ENCODE assay signal across 23 cellular contexts in the genomic region with DNA sequence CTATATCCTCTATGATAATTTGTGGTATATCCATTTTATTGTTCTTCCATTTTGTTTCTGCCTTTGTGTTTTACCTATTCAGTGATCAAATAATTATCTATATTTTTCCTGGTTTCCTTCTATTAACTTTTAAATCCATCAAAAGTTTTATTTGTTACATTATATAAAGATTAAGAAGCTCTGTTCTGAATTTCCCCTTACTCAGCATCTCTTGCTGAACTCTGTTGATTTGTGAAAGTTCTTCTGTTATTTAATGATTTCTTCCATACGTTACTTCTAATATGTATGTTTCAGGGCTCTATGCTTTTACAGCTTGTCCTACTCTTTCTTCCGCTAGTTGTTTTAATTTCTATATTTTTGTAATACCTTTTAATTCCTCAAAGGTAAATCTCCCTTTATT.
"Had no signal": no experiment of that assay in that cellular context is flagged by ENCODE, and none has a peak within 500 bp of the region (broad histone marks: within the 10 kb centered on the region; RNA-seq: fewer than 3 reads in every experiment).

No MANE protein-coding gene starts in this region.

- H3K4me3 Mint-ChIP-seq: IgD-negative memory B cell, T-cell had no signal

- H3K4me1 Mint-ChIP-seq: IgD-negative memory B cell, T-cell had no signal

- H3K27ac Mint-ChIP-seq: IgD-negative memory B cell, T-cell had no signal

- H3K4me3 ChIP-seq: SJSA1 had no signal

- H3K9ac ChIP-seq: SK-N-SH had no signal

- H3K36me3 ChIP-seq: SJSA1 had no signal

- DNase-seq: KBM-7, MV-4-11, NCI-H1048, NCI-H1105, NCI-H1417, NCI-H1436 treated with DMSO at 0.1 percent for 48 hours, NCI-H1694, NCI-H187 treated with DMSO at 0.1 percent for 48 hours, NCI-H2029 treated with DMSO at 0.1 percent for 48 hours, NCI-H2107, NCI-H2227 treated with DMSO at 0.1 percent for 48 hours, NCI-H524, NCI-H526 treated with DMSO at 0.1 percent for 48 hours, NCI-H748 treated with DMSO at 0.1 percent for 48 hours, Right ventricle myocardium superior, RPMI8226, SIG-M5, SK-N-SH, SW 1271, T-cell had no signal

- H3K4me2 ChIP-seq: SK-N-SH had no signal

- H3K9me3 ChIP-seq: SJSA1, SK-N-SH had no signal

- H3K36me3 Mint-ChIP-seq: T-cell had no signal

- H3K27ac ChIP-seq: SJSA1 had no signal

- H3K4me1 ChIP-seq: SJSA1 had no signal

- FAIRE-seq: RCC 7860 had no signal

- H3K9me3 Mint-ChIP-seq: IgD-negative memory B cell, T-cell had no signal

- ATAC-seq: T-cell had no signal
